In the genomic region with DNA sequence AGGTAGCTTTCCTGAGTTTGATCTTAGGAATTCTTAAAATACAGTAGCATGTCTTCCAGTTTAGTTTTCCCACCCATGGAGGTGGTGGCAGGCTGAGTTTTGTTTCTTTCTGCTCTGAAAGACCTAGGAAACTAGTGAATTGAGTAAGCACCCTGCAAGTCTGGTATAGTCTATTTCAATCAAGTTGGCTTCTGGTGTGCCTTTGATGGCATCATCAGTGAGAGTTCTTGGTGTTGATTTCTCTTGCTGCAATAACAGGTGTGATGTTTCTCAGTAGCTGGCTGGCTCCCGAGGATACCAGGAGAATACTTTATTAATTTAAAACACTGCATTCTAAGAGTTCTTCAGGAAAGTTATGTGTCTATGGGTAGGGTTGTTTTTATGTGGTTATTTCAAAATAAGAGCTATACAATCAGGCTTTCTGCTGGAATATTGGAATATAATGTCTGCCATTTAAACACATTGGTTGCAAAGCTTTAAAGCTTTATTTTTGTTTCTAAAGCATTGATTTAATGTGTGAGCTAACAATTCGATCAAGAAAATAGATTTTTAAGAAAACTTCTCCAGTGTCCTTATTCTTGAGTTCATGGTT, we compare ENCODE assay signal across 1 cellular context.
TF ChIP-seq lines count a peak whose summit lies in the region.

No MANE protein-coding gene starts in this region.

TF ChIP-seq in GM12878, 131 proteins besides CTCF, POLR2A, EP300 and RAD21 (continued from another document):
- TF ChIP-seq, protein P1, sequence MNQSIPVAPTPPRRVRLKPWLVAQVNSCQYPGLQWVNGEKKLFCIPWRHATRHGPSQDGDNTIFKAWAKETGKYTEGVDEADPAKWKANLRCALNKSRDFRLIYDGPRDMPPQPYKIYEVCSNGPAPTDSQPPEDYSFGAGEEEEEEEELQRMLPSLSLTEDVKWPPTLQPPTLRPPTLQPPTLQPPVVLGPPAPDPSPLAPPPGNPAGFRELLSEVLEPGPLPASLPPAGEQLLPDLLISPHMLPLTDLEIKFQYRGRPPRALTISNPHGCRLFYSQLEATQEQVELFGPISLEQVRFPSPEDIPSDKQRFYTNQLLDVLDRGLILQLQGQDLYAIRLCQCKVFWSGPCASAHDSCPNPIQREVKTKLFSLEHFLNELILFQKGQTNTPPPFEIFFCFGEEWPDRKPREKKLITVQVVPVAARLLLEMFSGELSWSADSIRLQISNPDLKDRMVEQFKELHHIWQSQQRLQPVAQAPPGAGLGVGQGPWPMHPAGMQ (IDR thresholded peaks at IDR 0.05; ENCODE audit: borderline replicate concordance): no peak
- TF ChIP-seq NFIC (IDR thresholded peaks at IDR 0.05; ENCODE audit: low read depth, low read length) (peak; percentile 36; the same call in 1 of the 2 replicates), IRF4 (IDR thresholded peaks at IDR 0.05; ENCODE audit: low read depth, low read length) (peak; percentile 38; the same call in 1 of the 2 replicates), TBL1XR1 (IDR thresholded peaks at IDR 0.05; ENCODE audit: low read depth, low read length) (0 out of 2 replicates have a peak, but pooled peaks have one; percentile 5), CHD4 (IDR thresholded peaks at IDR 0.05) (no peak), PAX5 (IDR thresholded peaks at IDR 0.05; ENCODE audit: borderline replicate concordance, low read depth, low read length) (0 out of 2 replicates have a peak, but pooled peaks have one; percentile 30), CREM (IDR thresholded peaks at IDR 0.05; ENCODE audit: low read depth) (0 out of 2 replicates have a peak, but pooled peaks have one; percentile 32), JUNB (IDR thresholded peaks at IDR 0.05) (peak; percentile 84), TCF12 (IDR thresholded peaks at IDR 0.05; ENCODE audit: low read depth, low read length) (0 out of 2 replicates have a peak, but pooled peaks have one; percentile 42), ZZZ3 (IDR thresholded peaks at IDR 0.05; ENCODE audit: control insufficient read depth, insufficient read length, low read depth) (no peak), CREB1 (IDR thresholded peaks at IDR 0.05; ENCODE audit: low read depth) (0 out of 2 replicates have a peak, but pooled peaks have one; percentile 12), IKZF2 (IDR thresholded peaks at IDR 0.05) (peak; percentile 56 to 64; a peak in 3 of 4 replicates), USF1 (IDR thresholded peaks at IDR 0.05; ENCODE audit: borderline replicate concordance, extremely low read length, insufficient read depth, low read depth, low read length) (no peak), EED (IDR thresholded peaks at IDR 0.05; ENCODE audit: low read depth) (peak; percentile 85), RUNX3 (IDR thresholded peaks at IDR 0.05; ENCODE audit: low read length) (peak; percentile 15; the same call in 1 of the 2 replicates)
